Comparison of ENCODE assay signal across 11 cellular contexts in the genomic region with DNA sequence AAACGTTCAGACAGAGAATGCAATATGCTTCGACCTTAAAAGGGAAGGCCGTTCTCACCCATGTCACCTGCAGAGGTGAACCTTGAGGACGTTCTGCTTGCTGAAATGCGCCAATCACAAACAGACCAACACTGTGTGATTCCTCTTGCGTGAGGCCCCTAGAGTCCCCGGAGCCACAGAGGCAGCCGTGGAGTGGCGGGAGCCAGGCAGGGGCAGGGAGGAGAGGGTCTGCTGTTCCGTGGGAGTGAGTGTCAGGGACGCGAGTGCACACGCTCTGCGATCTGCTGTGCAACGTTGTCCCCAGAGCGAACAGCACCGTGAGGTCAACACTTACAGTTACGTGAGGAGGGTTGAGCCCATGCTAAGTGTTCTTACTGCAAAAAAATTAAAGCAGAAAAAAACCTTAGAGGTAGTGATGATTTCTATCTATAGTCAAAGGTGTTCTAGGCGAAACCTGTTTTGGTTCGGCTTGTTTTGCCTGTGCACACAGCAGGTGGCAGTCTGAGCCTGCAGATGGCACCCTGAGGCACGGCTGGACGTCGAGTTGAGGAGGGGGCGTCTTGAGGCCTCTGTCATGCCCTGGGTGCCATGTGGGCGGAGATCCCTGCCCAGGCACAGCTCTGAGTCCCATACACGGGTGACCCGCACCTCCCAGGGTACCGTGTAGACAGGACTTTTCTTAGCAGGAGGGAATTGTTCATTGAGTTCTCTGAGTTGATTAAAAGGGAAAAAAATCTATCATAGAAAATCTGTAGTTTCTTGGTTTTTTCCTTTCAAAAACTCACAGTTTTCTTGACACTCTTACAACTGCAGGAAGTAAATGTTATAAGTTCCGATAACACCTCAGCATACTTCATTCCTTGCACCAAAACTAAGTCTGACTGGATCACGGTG.
DNase-seq lines count a peak whose midpoint lies in the region; ATAC-seq and TF ChIP-seq lines count a peak whose summit lies in the region.
"Had no signal": no experiment of that assay in that cellular context is flagged by ENCODE, and none has a peak within 500 bp of the region (broad histone marks: within the 10 kb centered on the region; RNA-seq: fewer than 3 reads in every experiment).

No MANE protein-coding gene starts in this region.

- no peak overlapping the region for H3K4me3 Mint-ChIP-seq in Calu3 (ENCODE audit: low read depth, unreplicated experiment)
- H3K4me3 Mint-ChIP-seq: activated T-cell treated with anti-CD3 and anti-CD28 coated beads, Interleukin-2, amount 50 U/mL, for 72 hours; naive thymus-derived CD4-positive, alpha-beta T cell had no signal

- H3K36me3 ChIP-seq in parathyroid adenoma (ENCODE audit: control insufficient read depth, insufficient read depth, low read length): no peaks in the 10 kb centered on the region
- H3K36me3 ChIP-seq: SJSA1 had no signal

- no peak overlapping the region for H3K27ac Mint-ChIP-seq in Calu3 (ENCODE audit: unreplicated experiment)
- H3K27ac Mint-ChIP-seq: activated T-cell treated with anti-CD3 and anti-CD28 coated beads, Interleukin-2, amount 50 U/mL, for 72 hours; naive thymus-derived CD4-positive, alpha-beta T cell had no signal

- H3K9me3 Mint-ChIP-seq in Calu3 (ENCODE audit: low read depth, unreplicated experiment): no peaks in the 10 kb centered on the region
- H3K9me3 Mint-ChIP-seq: activated T-cell treated with anti-CD3 and anti-CD28 coated beads, Interleukin-2, amount 50 U/mL, for 72 hours had no signal

- CTCF ChIA-PET in Calu3 (lab: Charles Lee): no interaction called here

- peak; percentile 38 for TF ChIP-seq CTCF in Calu3 (IDR thresholded peaks at IDR 0.05; ENCODE audit: unreplicated experiment)
- TF ChIP-seq CTCF in foreskin fibroblast (IDR thresholded peaks at IDR 0.05; ENCODE audit: low read depth, low read length): peak; percentile 27
- peak; percentile 8 for TF ChIP-seq CTCF in parathyroid adenoma (IDR thresholded peaks at IDR 0.05)

- no peak overlapping the region for H3K9ac ChIP-seq in parathyroid adenoma

- H3K4me1 ChIP-seq in parathyroid adenoma: no peaks in the 10 kb centered on the region
- H3K4me1 ChIP-seq: SJSA1 had no signal

- H3K27ac ChIP-seq in parathyroid adenoma: no peak overlapping the region
- H3K27ac ChIP-seq: SJSA1 had no signal

- ATAC-seq in GM18868 (IDR thresholded peaks at IDR 0.05; ENCODE audit: unreplicated experiment) (no peak), HG03342 (IDR thresholded peaks at IDR 0.05; ENCODE audit: unreplicated experiment) (no peak)
- ATAC-seq: activated T-cell treated with anti-CD3 and anti-CD28 coated beads, Interleukin-2, amount 50 U/mL, for 72 hours; naive thymus-derived CD4-positive, alpha-beta T cell had no signal

- H3K4me2 ChIP-seq in parathyroid adenoma (ENCODE audit: low read length): no peak overlapping the region

- H3K27me3 ChIP-seq in parathyroid adenoma (ENCODE audit: control insufficient read depth, insufficient read depth, low read length): no peaks in the 10 kb centered on the region

- no TSS peak for BruUV-seq in Calu3 (replicated peaks; lab: Mats Ljungman, UMichigan)

- DNase-seq in Calu3: peak; percentile 34
- peak; percentile 65 to 90 for DNase-seq in NCI-H526 (lab: John Stamatoyannopoulos, UW)
- no peak for DNase-seq in foreskin fibroblast
- no peak for DNase-seq in AG08395 (ENCODE audit: low spot score)
- no peak for DNase-seq in NK-92 (lab: John Stamatoyannopoulos, UW; ENCODE audit: unreplicated experiment)
- DNase-seq: activated T-cell treated with anti-CD3 and anti-CD28 coated beads, Interleukin-2, amount 50 U/mL, for 72 hours; naive thymus-derived CD4-positive, alpha-beta T cell had no signal

- H3K79me2 ChIP-seq in parathyroid adenoma: no peaks in the 10 kb centered on the region

- H3K27me3 Mint-ChIP-seq in Calu3 (ENCODE audit: unreplicated experiment): peaks cover 79% of the 10 kb centered on the region

- H3K36me3 Mint-ChIP-seq in Calu3 (ENCODE audit: insufficient read depth, unreplicated experiment): no peaks in the 10 kb centered on the region
- H3K36me3 Mint-ChIP-seq: naive thymus-derived CD4-positive, alpha-beta T cell had no signal

- peaks cover 6% of the 10 kb centered on the region for H3K4me1 Mint-ChIP-seq in Calu3 (ENCODE audit: low read depth, unreplicated experiment)
- H3K4me1 Mint-ChIP-seq: naive thymus-derived CD4-positive, alpha-beta T cell had no signal

- intact Hi-C loops in Calu3 (cut with micrococcal nuclease; ENCODE audit: unreplicated experiment): loop anchor here (2.0 kb wide), 1 partner anchor 206 kb away; no protein-coding TSS in a partner anchor

- H3K4me3 ChIP-seq in foreskin fibroblast (ENCODE audit: low read depth in 1 of 2, low read length in 2 of 2): no peak overlapping the region
- H3K4me3 ChIP-seq in parathyroid adenoma (ENCODE audit: low read depth, low read length): no peak overlapping the region
- H3K4me3 ChIP-seq: SJSA1 had no signal

- no peak overlapping the region for H2AFZ ChIP-seq in parathyroid adenoma

- H3K9me3 ChIP-seq in parathyroid adenoma (ENCODE audit: control insufficient read depth, low read length): no peaks in the 10 kb centered on the region
- H3K9me3 ChIP-seq: SJSA1 had no signal

Comparison
In these comparisons a context has a peak if more than half of its experiments do, and no peak if none do; other contexts are left out.
1. DNase-seq: peak in Calu3 (single experiment) and NCI-H526 (2 of 2); none in foreskin fibroblast (0 of 2), AG08395 (single experiment) and NK-92 (single experiment).
2. Peak in every context shown above with its lines, with median percentiles within 50 percentile points of each other: CTCF ChIP-seq.